18 cellular contexts compared by ENCODE assay signal in genomic region chr16:75644240-75645012, GRCh38. TPM values are rescaled to one million over a fixed set of nuclear protein-coding genes. Genes with fewer than 3 reads are reported as not detected.
A peak's percentile ranks its signal among the peaks of the same experiment; 100 is the strongest.
DNase-seq lines count a peak whose midpoint lies in the region; ATAC-seq, FAIRE-seq and TF ChIP-seq lines count a peak whose summit lies in the region.
"Had no signal": no experiment of that assay in that cellular context is flagged by ENCODE, and none has a peak within 500 bp of the region (broad histone marks: within the 10 kb centered on the region; RNA-seq: fewer than 3 reads in every experiment).

No MANE protein-coding gene starts in this region.

- ATAC-seq in GM12878 (no peak), HG03571 (IDR thresholded peaks at IDR 0.05; ENCODE audit: unreplicated experiment) (no peak), left ventricle myocardium superior (no peak)

- SMC1A ChIA-PET in GM12878 (lab: Charles Lee; ENCODE audit: uncharacterized antibody, unreplicated experiment) = interaction anchor here (1.0 to 8.1 kb wide), 5 partner anchors 12 to 80 kb away, joined by 3 to 69 read pairs (median 3); partner anchors contain the start of gene ADAT1

- H3K9me3 ChIP-seq in GM12878 (replicated peaks; ENCODE audit: control insufficient read depth, insufficient read depth, low read length) (no peaks in the 10 kb centered on the region), neural cell (ENCODE audit: low read length) (no peaks in the 10 kb centered on the region)
- H3K9me3 ChIP-seq: tibial nerve had no signal

- H2AFZ ChIP-seq in GM12878 (ENCODE audit: control insufficient read depth, low read depth, low read length) (no peak overlapping the region), neural cell (ENCODE audit: low read depth, low read length) (no peak overlapping the region)

- H3K27ac ChIP-seq in GM12878 (ENCODE audit: control insufficient read depth, insufficient read depth) (no peak overlapping the region), neural cell (ENCODE audit: low read length) (no peak overlapping the region)
- H3K27ac ChIP-seq: tibial nerve had no signal

- H3K4me3 ChIP-seq in NB4 (ENCODE audit: low read depth, low read length) (peak overlapping the region; percentile 35), GM12878 (peak overlapping the region; percentile 20; the same call in 1 of the 2 replicates), neural cell (ENCODE audit: low read length) (no peak overlapping the region)
- H3K4me3 ChIP-seq: tibial nerve had no signal

- CTCF ChIA-PET in GM12878 (lab: Yijun Ruan, JAX) = interaction anchor here (1.3 to 1.9 kb wide), 3 partner anchors 22 to 127 kb away, joined by 3 to 8 read pairs (median 6); partner anchors contain the start of gene ADAT1

- TF ChIP-seq EP300 in GM12878 (IDR thresholded peaks at IDR 0.05; ENCODE audit: borderline replicate concordance in 1 of 2, control insufficient read depth in 1 of 2, low read depth in 2 of 2, low read length in 2 of 2) (no peak), neural cell (conservative IDR thresholded peaks at IDR 0.05; ENCODE audit: poor library complexity, severe bottlenecking) (no peak)

- H3K36me3 ChIP-seq in GM12878 (ENCODE audit: control insufficient read depth in 2 of 2, insufficient read depth in 2 of 2, low read length in 1 of 2) (peaks cover 7 to 29% of the 10 kb centered on the region in 2 experiments), neural cell (ENCODE audit: insufficient read depth, low read length) (no peaks in the 10 kb centered on the region)

- no peaks in the 10 kb centered on the region; a peak in 1 of 4 replicates for H3K27me3 ChIP-seq in GM12878 (replicated peaks in 1 of 2; ENCODE audit: control insufficient read depth in 2 of 2, insufficient read depth in 2 of 2, low read length in 1 of 2)
- no peaks in the 10 kb centered on the region for H3K27me3 ChIP-seq in neural cell (ENCODE audit: insufficient read depth, low read depth, low read length)
- H3K27me3 ChIP-seq: tibial nerve had no signal

- FAIRE-seq in GM12878 (lab: Jason Lieb, UNC) = peak; percentile 71
- FAIRE-seq: G401.6, H1 had no signal

- no peaks in the 10 kb centered on the region for H3K9me2 ChIP-seq in neural cell (ENCODE audit: insufficient read depth, low read length)

- H3K79me2 ChIP-seq in GM12878 (ENCODE audit: control insufficient read depth, insufficient read depth, low read length) = peaks cover 66% of the 10 kb centered on the region
- peaks cover 52% of the 10 kb centered on the region for H3K79me2 ChIP-seq in neural cell (replicated peaks; ENCODE audit: insufficient read depth, low read length)

- RAD21 ChIA-PET in GM12878 (lab: Charles Lee; ENCODE audit: unreplicated experiment) = interaction anchor here (0.6 kb wide), 1 partner anchor 88 kb away, joined by 3 read pairs; the partner anchor contains the start of gene TMEM231

- no peak for TF ChIP-seq CTCF in NB4 (IDR thresholded peaks at IDR 0.05; ENCODE audit: low read depth, low read length)
- TF ChIP-seq CTCF in GM12878 (IDR thresholded peaks at IDR 0.05 in 2 of 3, conservative IDR thresholded peaks at IDR 0.05 in 1 of 3; ENCODE audit: control insufficient read depth in 2 of 3, extremely low read depth in 1 of 3, insufficient read depth in 1 of 3, low read depth in 3 of 3, low read length in 3 of 3) = 0 out of 6 replicates have a peak, but pooled peaks of 1 of the 3 experiments have one; percentile 0
- peak; percentile 31 for TF ChIP-seq CTCF in neural cell (IDR thresholded peaks at IDR 0.05; ENCODE audit: poor library complexity, severe bottlenecking)

- DNase-seq in DMS53 (lab: John Stamatoyannopoulos, UW) (peak; percentile 28), DMS53 treated with DMSO at 0.1 percent for 48 hours (lab: John Stamatoyannopoulos, UW; ENCODE audit: unreplicated experiment) (no peak), NB4 (ENCODE audit: low read depth) (no peak), GM12878 (ENCODE audit: low read depth, low spot score) (no peak), left ventricle myocardium superior (no peak)
- no peak for DNase-seq in activated effector memory CD4-positive, alpha-beta T cell treated with anti-CD3 and anti-CD28 coated beads, Interleukin-2, amount 50 U/mL, for 16 hours
- DNase-seq: 8988T; activated CD8-positive, alpha-beta memory T cell treated with anti-CD3 and anti-CD28 coated beads, Interleukin-2, amount 50 U/mL, for 48 hours; NCI-H524 had no signal

- H3F3A ChIP-seq in neural cell (ENCODE audit: insufficient read depth, low read length, poor library complexity, severe bottlenecking) = peaks cover 1% of the 10 kb centered on the region

- H3K4me1 ChIP-seq in GM12878 (ENCODE audit: control insufficient read depth, insufficient read depth, low read length) = peaks cover 18% of the 10 kb centered on the region

- BruUV-seq in GM12878 (replicated peaks; lab: Mats Ljungman, UMichigan) = no TSS peak

- in situ Hi-C loops in GM12878 (cut with MboI) = loop anchor here (5.0 kb wide), 2 partner anchors 118 to 1548 kb away; partner anchors contain the start of gene MON1B

- intact Hi-C loops in GM12878 (cut with micrococcal nuclease; ENCODE audit: unreplicated experiment) = no loop called here
- intact Hi-C loops in left ventricle myocardium superior (cut with micrococcal nuclease) = no loop called here

- H3K9ac ChIP-seq in GM12878 (ENCODE audit: control insufficient read depth, insufficient read depth, low read length) (no peak overlapping the region; the same call in 1 of the 2 replicates), neural cell (ENCODE audit: low read length) (no peak overlapping the region)

- H4K20me1 ChIP-seq in GM12878 (ENCODE audit: control insufficient read depth, insufficient read depth) (peaks cover 4% of the 10 kb centered on the region; the same call in 1 of the 2 replicates), neural cell (ENCODE audit: insufficient read depth) (no peaks in the 10 kb centered on the region)

- 97% methylated on average over 7 of the region's 7 CpGs for WGBS in GM12878 (ENCODE audit: insufficient coverage, insufficient replicate concordance, low lambda C conversion rate, missing lambda C conversion rate)

- no peak for TF ChIP-seq POLR2A in NB4 (IDR thresholded peaks at IDR 0.05; ENCODE audit: extremely low read depth, insufficient read length)
- TF ChIP-seq POLR2A in GM12878 (IDR thresholded peaks at IDR 0.05; ENCODE audit: low read depth, low read length) = no peak

- H3K4me2 ChIP-seq in GM12878 (ENCODE audit: control insufficient read depth, insufficient read depth) (peak overlapping the region; percentile 89), neural cell (ENCODE audit: low read length) (no peak overlapping the region)

- 0 out of 2 replicates have a peak, but pooled peaks have one; percentile 4 for TF ChIP-seq RAD21 in GM12878 (IDR thresholded peaks at IDR 0.05; ENCODE audit: insufficient read depth, low read depth, low read length)
- no peak for TF ChIP-seq RAD21 in neural cell (conservative IDR thresholded peaks at IDR 0.05)

- POLR2A ChIA-PET in GM12878 (lab: Charles Lee) = interaction anchor here (1.9 kb wide), 1 partner anchor 22 kb away, joined by 7 read pairs; the partner anchor contains the start of gene ADAT1

RNA-seq across cellular contexts. Expression of gene KARS1, which starts 3.0 kb away (rescaled TPM):
- total RNA-seq in GM12878 (2013; cell fraction: nucleolus; rRNA removed) = 78.7 and 85.6 TPM in 2 replicates
- total RNA-seq in GM12878 (2014; rRNA removed) = 216 and 234 TPM in 2 replicates
- total RNA-seq in GM12878 (2014; rRNA removed; fragmentation: Illumina TruSeq; extraction: Trizol) = 235 and 238 TPM in 2 replicates
- total RNA-seq in GM12878 (2021) = 194 and 195 TPM in 2 replicates
- polyA plus RNA-seq in GM12878 (2011; ENCODE audit: low read depth) = 105 TPM
- polyA plus RNA-seq in GM12878 (2011; rRNA removed) = 187 and 198 TPM in 2 replicates
- polyA plus RNA-seq in GM12878 (2011; cell fraction: cytosol; rRNA removed) = 131 and 137 TPM in 2 replicates
- 87.4 and 93.4 TPM in 2 replicates for polyA plus RNA-seq in GM12878 (2011; cell fraction: nucleus; rRNA removed)
- 130 and 131 TPM in 2 replicates for polyA plus RNA-seq in GM12878 (2012)
- 280 and 301 TPM in 2 replicates for polyA plus RNA-seq in GM12878 (2014; fragmentation: Illumina TruSeq; extraction: Trizol)
- 100 to 1,000 TPM; 187 to 207 TPM for polyA plus RNA-seq in GM12878 (2014; fragmentation: Nextera tagmentation; extraction: Ambion mirVana)
- 184 and 201 TPM in 2 replicates for polyA plus RNA-seq in GM12878 (2014; rRNA removed)
- 100 to 1,000 TPM; 304 to 312 TPM for polyA plus RNA-seq in GM12878 (2016; fragmentation: Nextera tagmentation; extraction: Ambion mirVana)
- 131 and 168 TPM in 2 replicates for polyA minus RNA-seq in GM12878 (2011; rRNA and poly(A)+ RNA removed)
- 35.9 and 55.2 TPM in 2 replicates for polyA minus RNA-seq in GM12878 (2011; cell fraction: cytosol; rRNA and poly(A)+ RNA removed)
- polyA minus RNA-seq in GM12878 (2011; cell fraction: nucleus; rRNA and poly(A)+ RNA removed) = 35.3 and 61.6 TPM in 2 replicates
- 151 and 159 TPM in 2 replicates for polyA plus RNA-seq in neural cell
- polyA minus RNA-seq in neural cell = 132 and 135 TPM in 2 replicates
- 152 TPM for total RNA-seq in left ventricle myocardium superior

RNA-seq across cellular contexts. Expression of gene TERF2IP, which starts 3.1 kb away (rescaled TPM):
- total RNA-seq in GM12878 (2013; cell fraction: nucleolus; rRNA removed) = 35.3 and 37.9 TPM in 2 replicates
- total RNA-seq in GM12878 (2014; rRNA removed) = 50.2 and 57.8 TPM in 2 replicates
- total RNA-seq in GM12878 (2014; rRNA removed; fragmentation: Illumina TruSeq; extraction: Trizol) = 60.1 and 62.4 TPM in 2 replicates
- 56.5 and 57.4 TPM in 2 replicates for total RNA-seq in GM12878 (2021)
- 41.6 TPM for polyA plus RNA-seq in GM12878 (2011; ENCODE audit: low read depth)
- 50.5 and 73.9 TPM in 2 replicates for polyA plus RNA-seq in GM12878 (2011; rRNA removed)
- 30.7 and 33.4 TPM in 2 replicates for polyA plus RNA-seq in GM12878 (2011; cell fraction: cytosol; rRNA removed)
- 29.1 and 39.8 TPM in 2 replicates for polyA plus RNA-seq in GM12878 (2011; cell fraction: nucleus; rRNA removed)
- 65.6 and 72.2 TPM in 2 replicates for polyA plus RNA-seq in GM12878 (2012)
- 77.9 and 103 TPM in 2 replicates for polyA plus RNA-seq in GM12878 (2014; fragmentation: Illumina TruSeq; extraction: Trizol)
- polyA plus RNA-seq in GM12878 (2014; fragmentation: Nextera tagmentation; extraction: Ambion mirVana) = 10 to 100 TPM; 19.6 to 40.6 TPM
- 51.8 and 52.3 TPM in 2 replicates for polyA plus RNA-seq in GM12878 (2014; rRNA removed)
- polyA plus RNA-seq in GM12878 (2016; fragmentation: Nextera tagmentation; extraction: Ambion mirVana) = 10 to 100 TPM; 86.4 to 93.1 TPM
- 9.9 and 12.1 TPM in 2 replicates for polyA minus RNA-seq in GM12878 (2011; rRNA and poly(A)+ RNA removed)
- 13.0 and 13.1 TPM in 2 replicates for polyA minus RNA-seq in GM12878 (2011; cell fraction: cytosol; rRNA and poly(A)+ RNA removed)
- polyA minus RNA-seq in GM12878 (2011; cell fraction: nucleus; rRNA and poly(A)+ RNA removed) = 14.3 and 21.2 TPM in 2 replicates
- polyA plus RNA-seq in neural cell = 706 and 752 TPM in 2 replicates
- 357 and 391 TPM in 2 replicates for polyA minus RNA-seq in neural cell
- total RNA-seq in left ventricle myocardium superior = 56.2 TPM

RNA-seq across cellular contexts. Expression of gene ADAT1, which starts 21.3 kb away (rescaled TPM):
- 83.5 and 88.1 TPM in 2 replicates for total RNA-seq in GM12878 (2013; cell fraction: nucleolus; rRNA removed)
- total RNA-seq in GM12878 (2014; rRNA removed) (61.7 and 72.9 TPM in 2 replicates), GM12878 (2014; rRNA removed; fragmentation: Illumina TruSeq; extraction: Trizol) (66.3 and 70.3 TPM in 2 replicates), GM12878 (2021) (70.0 and 72.3 TPM in 2 replicates), left ventricle myocardium superior (19.0 TPM)
- 17.9 TPM for polyA plus RNA-seq in GM12878 (2011; ENCODE audit: low read depth)
- polyA plus RNA-seq in GM12878 (2011; rRNA removed) (28.2 and 34.8 TPM in 2 replicates), GM12878 (2014; fragmentation: Illumina TruSeq; extraction: Trizol) (77.4 and 86.7 TPM in 2 replicates), GM12878 (2014; fragmentation: Nextera tagmentation; extraction: Ambion mirVana) (10 to 100 TPM; 26.2 to 29.5 TPM), GM12878 (2014; rRNA removed) (39.5 and 49.9 TPM in 2 replicates), GM12878 (2016; fragmentation: Nextera tagmentation; extraction: Ambion mirVana) (10 to 100 TPM; 43.9 to 65.2 TPM), neural cell (62.8 and 64.5 TPM in 2 replicates)
- 46.9 and 48.7 TPM in 2 replicates for polyA plus RNA-seq in GM12878 (2011; cell fraction: cytosol; rRNA removed)
- 20.0 and 33.1 TPM in 2 replicates for polyA plus RNA-seq in GM12878 (2011; cell fraction: nucleus; rRNA removed)
- polyA plus RNA-seq in GM12878 (2012) = 29.3 and 30.7 TPM in 2 replicates
- polyA minus RNA-seq in GM12878 (2011; rRNA and poly(A)+ RNA removed) = 67.9 and 68.8 TPM in 2 replicates
- polyA minus RNA-seq in GM12878 (2011; cell fraction: cytosol; rRNA and poly(A)+ RNA removed) = 16.3 and 19.5 TPM in 2 replicates
- polyA minus RNA-seq in GM12878 (2011; cell fraction: nucleus; rRNA and poly(A)+ RNA removed) = 26.2 and 42.5 TPM in 2 replicates
- polyA minus RNA-seq in neural cell = 172 and 179 TPM in 2 replicates

RNA-seq across cellular contexts. Expression of gene CPHXL2, which starts 32.4 kb away (rescaled TPM):
- total RNA-seq in GM12878 (2013; cell fraction: nucleolus; rRNA removed) = not detected in 2 replicates
- not detected in 2 replicates for total RNA-seq in GM12878 (2014; rRNA removed)
- not detected in 2 replicates for total RNA-seq in GM12878 (2014; rRNA removed; fragmentation: Illumina TruSeq; extraction: Trizol)
- not detected in 2 replicates for total RNA-seq in GM12878 (2021)
- polyA plus RNA-seq in GM12878 (2011; ENCODE audit: low read depth) = not detected
- polyA plus RNA-seq in GM12878 (2011; rRNA removed) = not detected in 2 replicates
- polyA plus RNA-seq in GM12878 (2011; cell fraction: cytosol; rRNA removed) = not detected in 2 replicates
- not detected in 2 replicates for polyA plus RNA-seq in GM12878 (2011; cell fraction: nucleus; rRNA removed)
- polyA plus RNA-seq in GM12878 (2012) = 0.08 TPM in 1 of 2 replicates, not detected in the other
- not detected in 2 replicates for polyA plus RNA-seq in GM12878 (2014; fragmentation: Illumina TruSeq; extraction: Trizol)
- polyA plus RNA-seq in GM12878 (2014; fragmentation: Nextera tagmentation; extraction: Ambion mirVana) = not detected
- polyA plus RNA-seq in GM12878 (2014; rRNA removed) = not detected in 2 replicates
- polyA plus RNA-seq in GM12878 (2016; fragmentation: Nextera tagmentation; extraction: Ambion mirVana) = not detected
- polyA minus RNA-seq in GM12878 (2011; rRNA and poly(A)+ RNA removed) = not detected in 2 replicates
- not detected in 2 replicates for polyA minus RNA-seq in GM12878 (2011; cell fraction: cytosol; rRNA and poly(A)+ RNA removed)
- polyA minus RNA-seq in GM12878 (2011; cell fraction: nucleus; rRNA and poly(A)+ RNA removed) = not detected in 2 replicates
- polyA plus RNA-seq in neural cell = not detected in 2 replicates
- polyA minus RNA-seq in neural cell = not detected in 2 replicates
- total RNA-seq in left ventricle myocardium superior = not detected
- total RNA-seq: chondrocyte, fibroblast of villous mesenchyme, H1, M059J, posterior vena cava, tibial nerve had no signal
- polyA plus RNA-seq: H1 had no signal

RNA-seq across cellular contexts. Expression of gene DUXB, which starts 56.8 kb away (rescaled TPM):
- not detected in 2 replicates for total RNA-seq in GM12878 (2013; cell fraction: nucleolus; rRNA removed)
- not detected in 2 replicates for total RNA-seq in GM12878 (2014; rRNA removed)
- not detected in 2 replicates for total RNA-seq in GM12878 (2014; rRNA removed; fragmentation: Illumina TruSeq; extraction: Trizol)
- not detected in 2 replicates for total RNA-seq in GM12878 (2021)
- polyA plus RNA-seq in GM12878 (2011; ENCODE audit: low read depth) = not detected
- 0.05 TPM in 1 of 2 replicates, not detected in the other for polyA plus RNA-seq in GM12878 (2011; rRNA removed)
- not detected in 2 replicates for polyA plus RNA-seq in GM12878 (2011; cell fraction: cytosol; rRNA removed)
- not detected in 2 replicates for polyA plus RNA-seq in GM12878 (2011; cell fraction: nucleus; rRNA removed)
- not detected in 2 replicates for polyA plus RNA-seq in GM12878 (2012)
- not detected in 2 replicates for polyA plus RNA-seq in GM12878 (2014; fragmentation: Illumina TruSeq; extraction: Trizol)
- polyA plus RNA-seq in GM12878 (2014; fragmentation: Nextera tagmentation; extraction: Ambion mirVana) = not detected
- not detected in 2 replicates for polyA plus RNA-seq in GM12878 (2014; rRNA removed)
- polyA plus RNA-seq in GM12878 (2016; fragmentation: Nextera tagmentation; extraction: Ambion mirVana) = not detected
- polyA minus RNA-seq in GM12878 (2011; rRNA and poly(A)+ RNA removed) = not detected in 2 replicates
- polyA minus RNA-seq in GM12878 (2011; cell fraction: cytosol; rRNA and poly(A)+ RNA removed) = not detected in 2 replicates
- polyA minus RNA-seq in GM12878 (2011; cell fraction: nucleus; rRNA and poly(A)+ RNA removed) = not detected in 2 replicates
- not detected in 2 replicates for polyA plus RNA-seq in neural cell
- not detected in 2 replicates for polyA minus RNA-seq in neural cell
- not detected for total RNA-seq in left ventricle myocardium superior
- total RNA-seq: chondrocyte, fibroblast of villous mesenchyme, H1, M059J, posterior vena cava, tibial nerve had no signal
- polyA plus RNA-seq: H1 had no signal
